In genomic region chr12:112980491-112981158, GRCh38 we compare ENCODE assay signal across 20 cellular contexts. TPM values are rescaled to one million over a fixed set of nuclear protein-coding genes. Genes with fewer than 3 reads are reported as not detected.
DNase-seq lines count a peak whose midpoint lies in the region; ATAC-seq, FAIRE-seq and TF ChIP-seq lines count a peak whose summit lies in the region.
"Had no signal": no experiment of that assay in that cellular context is flagged by ENCODE, and none has a peak within 500 bp of the region (broad histone marks: within the 10 kb centered on the region; RNA-seq: fewer than 3 reads in every experiment).

No MANE protein-coding gene starts in this region.

- H3K27me3 Mint-ChIP-seq in activated naive CD4-positive, alpha-beta T cell treated with anti-CD3 and anti-CD28 coated beads, Interleukin-2, amount 10 ng/mL, durations not matched to agents 7 days and 5 days = peaks cover 4% of the 10 kb centered on the region
- no peaks in the 10 kb centered on the region for H3K27me3 Mint-ChIP-seq in stimulated activated naive CD8-positive, alpha-beta T cell treated with anti-CD3 and anti-CD28 coated beads, Interleukin-15, amount 100 ng/mL, for 72 hours
- H3K27me3 Mint-ChIP-seq in neural progenitor cell (ENCODE audit: insufficient read depth, low read depth) = no peaks in the 10 kb centered on the region

- H3K36me3 Mint-ChIP-seq in activated naive CD4-positive, alpha-beta T cell treated with anti-CD3 and anti-CD28 coated beads, Interleukin-2, amount 10 ng/mL, durations not matched to agents 7 days and 5 days = peaks cover 63% of the 10 kb centered on the region
- H3K36me3 Mint-ChIP-seq in neural progenitor cell = no peaks in the 10 kb centered on the region

- H3K27ac ChIP-seq in GM12878 (ENCODE audit: control insufficient read depth, insufficient read depth) (peak overlapping the region; percentile 100), neural progenitor cell (no peak overlapping the region)
- H3K27ac ChIP-seq: ovary, SJCRH30, uterus, WERI-Rb-1 had no signal

- H3K27me3 ChIP-seq in GM12878 (replicated peaks in 1 of 2; ENCODE audit: control insufficient read depth in 2 of 2, insufficient read depth in 2 of 2, low read length in 1 of 2) (no peaks in the 10 kb centered on the region), neural progenitor cell (no peaks in the 10 kb centered on the region)
- H3K27me3 ChIP-seq: esophagus squamous epithelium, ovary, SJCRH30, uterus had no signal

- peaks cover 64% of the 10 kb centered on the region for H3K4me1 Mint-ChIP-seq in activated naive CD4-positive, alpha-beta T cell treated with anti-CD3 and anti-CD28 coated beads, Interleukin-2, amount 10 ng/mL, durations not matched to agents 7 days and 5 days
- peaks cover 55% of the 10 kb centered on the region for H3K4me1 Mint-ChIP-seq in stimulated activated naive CD8-positive, alpha-beta T cell treated with anti-CD3 and anti-CD28 coated beads, Interleukin-15, amount 100 ng/mL, for 72 hours
- H3K4me1 Mint-ChIP-seq in neural progenitor cell = no peaks in the 10 kb centered on the region

- H3K4me2 ChIP-seq in GM12878 (ENCODE audit: control insufficient read depth, insufficient read depth) = peak overlapping the region; percentile 99
- no peak overlapping the region for H3K4me2 ChIP-seq in neural progenitor cell

- H4K20me1 ChIP-seq in GM12878 (ENCODE audit: control insufficient read depth, insufficient read depth) = no peaks in the 10 kb centered on the region
- no peaks in the 10 kb centered on the region for H4K20me1 ChIP-seq in neural progenitor cell (ENCODE audit: low read depth)

- no peak for TF ChIP-seq RAD21 in GM12878 (IDR thresholded peaks at IDR 0.05; ENCODE audit: insufficient read depth, low read depth, low read length)

- peaks cover 13% of the 10 kb centered on the region for H3K4me1 ChIP-seq in GM12878 (ENCODE audit: control insufficient read depth, insufficient read depth, low read length)
- peaks cover 7% of the 10 kb centered on the region for H3K4me1 ChIP-seq in neural progenitor cell
- H3K4me1 ChIP-seq: SJCRH30, uterus had no signal

- H3K27ac Mint-ChIP-seq in activated naive CD4-positive, alpha-beta T cell treated with anti-CD3 and anti-CD28 coated beads, Interleukin-2, amount 10 ng/mL, durations not matched to agents 7 days and 5 days = peak overlapping the region; percentile 76
- peak overlapping the region in 1 of 2 donors; percentile 88 for H3K27ac Mint-ChIP-seq in stimulated activated naive CD8-positive, alpha-beta T cell treated with anti-CD3 and anti-CD28 coated beads, Interleukin-15, amount 100 ng/mL, for 72 hours
- no peak overlapping the region for H3K27ac Mint-ChIP-seq in neural progenitor cell

- H3K9ac ChIP-seq in GM12878 (ENCODE audit: control insufficient read depth, insufficient read depth, low read length) (peak overlapping the region; percentile 20; the same call in 1 of the 2 replicates), neural progenitor cell (no peak overlapping the region)

- no TSS peak for BruUV-seq in GM12878 (replicated peaks; lab: Mats Ljungman, UMichigan)

- intact Hi-C loops in GM12878 (cut with micrococcal nuclease; ENCODE audit: unreplicated experiment) = no loop called here

- H3K9me3 Mint-ChIP-seq in activated naive CD4-positive, alpha-beta T cell treated with anti-CD3 and anti-CD28 coated beads, Interleukin-2, amount 10 ng/mL, durations not matched to agents 7 days and 5 days = peaks cover 40% of the 10 kb centered on the region
- H3K9me3 Mint-ChIP-seq in stimulated activated naive CD8-positive, alpha-beta T cell treated with anti-CD3 and anti-CD28 coated beads, Interleukin-15, amount 100 ng/mL, for 72 hours = peaks cover 43 to 44% of the 10 kb centered on the region in 2 donors
- peaks cover 6% of the 10 kb centered on the region for H3K9me3 Mint-ChIP-seq in neural progenitor cell

- H3K4me3 ChIP-seq in GM12878 = peak overlapping the region; percentile 97
- H3K4me3 ChIP-seq in neural progenitor cell = no peak overlapping the region
- H3K4me3 ChIP-seq: lung, ovary, SJCRH30, uterus had no signal

- H2AFZ ChIP-seq in GM12878 (ENCODE audit: control insufficient read depth, low read depth, low read length) = no peak overlapping the region
- H2AFZ ChIP-seq in neural progenitor cell (replicated peaks) = no peak overlapping the region

- TF ChIP-seq EP300 in GM12878 (IDR thresholded peaks at IDR 0.05; ENCODE audit: borderline replicate concordance in 1 of 2, control insufficient read depth in 1 of 2, low read depth in 2 of 2, low read length in 2 of 2) = no peak

- no peak for FAIRE-seq in GM12878 (lab: Jason Lieb, UNC)

- no peak for DNase-seq in activated naive CD4-positive, alpha-beta T cell treated with anti-CD3 and anti-CD28 coated beads, Interleukin-2, amount 10 ng/mL, durations not matched to agents 7 days and 5 days
- no peak for DNase-seq in activated naive CD4-positive, alpha-beta T cell (lab: John Stamatoyannopoulos, UW)
- peak; percentile 69 for DNase-seq in NAMALWA (ENCODE audit: low spot score)
- DNase-seq in GM12878 (ENCODE audit: low read depth, low spot score) = no peak
- no peak for DNase-seq in stimulated activated naive CD8-positive, alpha-beta T cell treated with anti-CD3 and anti-CD28 coated beads, Interleukin-15, amount 100 ng/mL, for 72 hours
- DNase-seq in neural progenitor cell (ENCODE audit: low spot score) = no peak
- no peak for DNase-seq in pons (ENCODE audit: low spot score)
- DNase-seq in UCSD-AML1 (lab: John Stamatoyannopoulos, UW; ENCODE audit: unreplicated experiment) = no peak
- DNase-seq: activated effector memory CD4-positive, alpha-beta T cell treated with anti-CD3 and anti-CD28 coated beads, Interleukin-2, amount 50 U/mL, for 16 hours; cerebellar nuclear complex; esophagus squamous epithelium; HCEC 1CT; NCI-H1105 treated with DMSO at 0.1 percent for 48 hours; NCI-H526; ovary; SJCRH30; stimulated activated CD4-positive, alpha-beta T cell treated with anti-CD3 and anti-CD28 coated beads, Interleukin-15, amount 100 ng/mL, for 24 hours; uterus; WERI-Rb-1 had no signal

- H3K79me2 ChIP-seq in GM12878 (ENCODE audit: control insufficient read depth, insufficient read depth, low read length) (peaks cover 82% of the 10 kb centered on the region), neural progenitor cell (ENCODE audit: low read depth) (no peaks in the 10 kb centered on the region)

- TF ChIP-seq CTCF in GM12878 (IDR thresholded peaks at IDR 0.05 in 2 of 3, conservative IDR thresholded peaks at IDR 0.05 in 1 of 3; ENCODE audit: control insufficient read depth in 2 of 3, extremely low read depth in 1 of 3, insufficient read depth in 1 of 3, low read depth in 3 of 3, low read length in 3 of 3) = no peak
- TF ChIP-seq CTCF in neural progenitor cell (IDR thresholded peaks at IDR 0.05) = no peak

- H3K9me3 ChIP-seq in GM12878 (replicated peaks; ENCODE audit: control insufficient read depth, insufficient read depth, low read length) = peaks cover 30% of the 10 kb centered on the region
- no peaks in the 10 kb centered on the region for H3K9me3 ChIP-seq in neural progenitor cell (ENCODE audit: low read depth)
- H3K9me3 ChIP-seq: ovary, SJCRH30, uterus had no signal

- peaks cover 5% of the 10 kb centered on the region for H3F3A ChIP-seq in neural progenitor cell (ENCODE audit: low read depth)

- peak overlapping the region; percentile 99 for H3K4me3 Mint-ChIP-seq in activated naive CD4-positive, alpha-beta T cell treated with anti-CD3 and anti-CD28 coated beads, Interleukin-2, amount 10 ng/mL, durations not matched to agents 7 days and 5 days
- H3K4me3 Mint-ChIP-seq in stimulated activated naive CD8-positive, alpha-beta T cell treated with anti-CD3 and anti-CD28 coated beads, Interleukin-15, amount 100 ng/mL, for 72 hours = peak overlapping the region; percentile 74 to 90
- H3K4me3 Mint-ChIP-seq in neural progenitor cell = no peak overlapping the region

- TF ChIP-seq POLR2A in GM12878 (IDR thresholded peaks at IDR 0.05; ENCODE audit: low read depth, low read length) = no peak

- SMC1A ChIA-PET in GM12878 (lab: Charles Lee; ENCODE audit: uncharacterized antibody, unreplicated experiment) = interaction anchor here (1.0 to 7.6 kb wide), 6 partner anchors 13 to 193 kb away, joined by 3 to 99 read pairs (median 12); partner anchors contain the start of gene OAS1

- H3K36me3 ChIP-seq in GM12878 (ENCODE audit: control insufficient read depth in 2 of 2, insufficient read depth in 2 of 2, low read length in 1 of 2) (peaks cover 0 to 13% of the 10 kb centered on the region in 2 experiments; a peak in 1 of 4 replicates), neural progenitor cell (no peaks in the 10 kb centered on the region)
- H3K36me3 ChIP-seq: esophagus squamous epithelium, ovary, SJCRH30, uterus, WERI-Rb-1 had no signal

- WGBS in GM12878 (ENCODE audit: insufficient coverage, insufficient replicate concordance, low lambda C conversion rate, missing lambda C conversion rate) = 12% methylated on average over 4 of the region's 4 CpGs

- POLR2A ChIA-PET in GM12878 (lab: Charles Lee) = interaction anchor here (0.8 to 5.1 kb wide), 3 partner anchors 21 to 73 kb away, joined by 3 to 69 read pairs (median 4); partner anchors contain the start of gene OAS1

- RAD21 ChIA-PET in GM12878 (lab: Charles Lee; ENCODE audit: unreplicated experiment) = interaction anchor here (0.6 to 3.9 kb wide), 3 partner anchors 73 to 160 kb away, joined by 3 to 28 read pairs (median 11); partner anchors contain the start of gene OAS1

- no peak for ATAC-seq in GM12878
- no peak for ATAC-seq in stimulated activated naive CD8-positive, alpha-beta T cell treated with anti-CD3 and anti-CD28 coated beads, Interleukin-15, amount 100 ng/mL, for 72 hours

- in situ Hi-C loops in GM12878 (cut with MboI) = no loop called here

- CTCF ChIA-PET in activated naive CD4-positive, alpha-beta T cell treated with anti-CD3 and anti-CD28 coated beads, Interleukin-2, amount 10 ng/mL, durations not matched to agents 7 days and 5 days (lab: Charles Lee) = interaction anchor here (8.2 kb wide), 1 partner anchor 11 kb away, joined by 106 read pairs; no protein-coding TSS in a partner anchor
- CTCF ChIA-PET in GM12878 (lab: Yijun Ruan, JAX) = interaction anchor here (0.6 to 2.1 kb wide), 8 partner anchors 10 to 201 kb away, joined by 3 to 13 read pairs (median 4); no protein-coding TSS in a partner anchor

RNA-seq across cellular contexts. Expression of gene OAS2, which starts 2.3 kb away (rescaled TPM):
- 61.8 and 67.6 TPM in 2 replicates for total RNA-seq in GM12878 (2013; cell fraction: nucleolus; rRNA removed)
- 90.7 and 125 TPM in 2 replicates for total RNA-seq in GM12878 (2014; rRNA removed)
- total RNA-seq in GM12878 (2014; rRNA removed; fragmentation: Illumina TruSeq; extraction: Trizol) = 105 and 113 TPM in 2 replicates
- total RNA-seq in GM12878 (2021) = 89.7 and 102 TPM in 2 replicates
- 62.4 TPM for polyA plus RNA-seq in GM12878 (2011; ENCODE audit: low read depth)
- polyA plus RNA-seq in GM12878 (2011; rRNA removed) = 290 and 350 TPM in 2 replicates
- polyA plus RNA-seq in GM12878 (2011; cell fraction: cytosol; rRNA removed) = 186 and 209 TPM in 2 replicates
- 117 and 158 TPM in 2 replicates for polyA plus RNA-seq in GM12878 (2011; cell fraction: nucleus; rRNA removed)
- 64.5 and 96.0 TPM in 2 replicates for polyA plus RNA-seq in GM12878 (2012)
- 133 and 223 TPM in 2 replicates for polyA plus RNA-seq in GM12878 (2014; fragmentation: Illumina TruSeq; extraction: Trizol)
- polyA plus RNA-seq in GM12878 (2014; fragmentation: Nextera tagmentation; extraction: Ambion mirVana) = 10 to 100 TPM; 32.4 to 43.4 TPM
- 81.0 and 92.9 TPM in 2 replicates for polyA plus RNA-seq in GM12878 (2014; rRNA removed)
- polyA plus RNA-seq in GM12878 (2016; fragmentation: Nextera tagmentation; extraction: Ambion mirVana) = 10 to 100 TPM; 51.5 to 51.6 TPM
- polyA minus RNA-seq in GM12878 (2011; rRNA and poly(A)+ RNA removed) = 263 and 276 TPM in 2 replicates
- polyA minus RNA-seq in GM12878 (2011; cell fraction: cytosol; rRNA and poly(A)+ RNA removed) = 88.5 and 105 TPM in 2 replicates
- polyA minus RNA-seq in GM12878 (2011; cell fraction: nucleus; rRNA and poly(A)+ RNA removed) = 91.3 and 96.3 TPM in 2 replicates
- total RNA-seq in neural progenitor cell (ENCODE audit: low replicate concordance) = 0.12 TPM in 1 of 2 replicates, not detected in the other
- total RNA-seq: SJCRH30 had no signal

RNA-seq across cellular contexts. Expression of gene OAS3, which starts 42.4 kb away (rescaled TPM):
- total RNA-seq in GM12878 (2013; cell fraction: nucleolus; rRNA removed) = 70.3 and 71.7 TPM in 2 replicates
- total RNA-seq in GM12878 (2014; rRNA removed) = 22.2 and 28.5 TPM in 2 replicates
- 13.8 and 16.4 TPM in 2 replicates for total RNA-seq in GM12878 (2014; rRNA removed; fragmentation: Illumina TruSeq; extraction: Trizol)
- total RNA-seq in GM12878 (2021) = 39.0 and 44.0 TPM in 2 replicates
- 17.1 TPM for polyA plus RNA-seq in GM12878 (2011; ENCODE audit: low read depth)
- 62.6 and 107 TPM in 2 replicates for polyA plus RNA-seq in GM12878 (2011; rRNA removed)
- 120 and 180 TPM in 2 replicates for polyA plus RNA-seq in GM12878 (2011; cell fraction: cytosol; rRNA removed)
- polyA plus RNA-seq in GM12878 (2011; cell fraction: nucleus; rRNA removed) = 245 and 329 TPM in 2 replicates
- polyA plus RNA-seq in GM12878 (2012) = 24.3 and 27.7 TPM in 2 replicates
- 30.1 and 30.7 TPM in 2 replicates for polyA plus RNA-seq in GM12878 (2014; fragmentation: Illumina TruSeq; extraction: Trizol)
- polyA plus RNA-seq in GM12878 (2014; fragmentation: Nextera tagmentation; extraction: Ambion mirVana) = 1 to 10 TPM; 5.1 to 5.9 TPM
- 27.8 and 30.9 TPM in 2 replicates for polyA plus RNA-seq in GM12878 (2014; rRNA removed)
- polyA plus RNA-seq in GM12878 (2016; fragmentation: Nextera tagmentation; extraction: Ambion mirVana) = 10 to 100 TPM; 10.8 to 11.0 TPM
- polyA minus RNA-seq in GM12878 (2011; rRNA and poly(A)+ RNA removed) = 179 and 262 TPM in 2 replicates
- polyA minus RNA-seq in GM12878 (2011; cell fraction: cytosol; rRNA and poly(A)+ RNA removed) = 36.1 and 38.2 TPM in 2 replicates
- 56.2 and 85.2 TPM in 2 replicates for polyA minus RNA-seq in GM12878 (2011; cell fraction: nucleus; rRNA and poly(A)+ RNA removed)
- under 0.01 TPM in 1 of 2 replicates, not detected in the other for total RNA-seq in neural progenitor cell (ENCODE audit: low replicate concordance)

Comparison
In these comparisons a context has a peak if more than half of its experiments do, and no peak if none do; other contexts are left out.
1. RNA of gene OAS2, which starts 2.3 kb away (total RNA-seq): 61.8 to 125 TPM in GM12878; 0.12 TPM in neural progenitor cell; every median in the first group is over 10 times any median in the second.
2. RNA of gene OAS3, which starts 42.4 kb away (total RNA-seq): 13.8 to 71.7 TPM in GM12878; under 0.01 TPM in neural progenitor cell; every median in the first group is over 10 times any median in the second.